27 cellular contexts compared by ENCODE assay signal in genomic region chr19:50191270-50191669, GRCh38. TPM values are rescaled to one million over a fixed set of nuclear protein-coding genes. Genes with fewer than 3 reads are reported as not detected.
DNase-seq lines count a peak whose midpoint lies in the region; ATAC-seq lines count a peak whose summit lies in the region.
"Had no signal": no experiment of that assay in that cellular context is flagged by ENCODE, and none has a peak within 500 bp of the region (broad histone marks: within the 10 kb centered on the region; RNA-seq: fewer than 3 reads in every experiment).

No MANE protein-coding gene starts in this region.

- H3K36me3 ChIP-seq in BLaER1 treated with 17β-estradiol and CSF1 and Interleukin-3, amounts not matched to agents 10 nM and 100 nM: no peaks in the 10 kb centered on the region
- H3K36me3 ChIP-seq in SJCRH30: no peaks in the 10 kb centered on the region
- H3K36me3 ChIP-seq: HAP-1, stomach, upper lobe of right lung had no signal

- peak overlapping the region in 1 of 11 experiments; percentile 18; a peak in 1 of 22 replicates for H3K9ac ChIP-seq in BLaER1 treated with 17β-estradiol and CSF1 and Interleukin-3, amounts not matched to agents 10 nM and 100 nM

- H3K4me2 ChIP-seq in BLaER1 treated with 17β-estradiol and CSF1 and Interleukin-3, amounts not matched to agents 10 nM and 100 nM: peak overlapping the region; percentile 11 to 73 (median 39); a peak in 18 of 22 replicates
- H3K4me2 ChIP-seq: smooth muscle cell had no signal

- peak; percentile 31 for DNase-seq in DMS153 treated with DMSO at 0.1 percent for 48 hours (lab: John Stamatoyannopoulos, UW; ENCODE audit: unreplicated experiment)
- DNase-seq in SJCRH30: peak; percentile 41 to 63
- peak; percentile 43 for DNase-seq in mucosa of gallbladder (ENCODE audit: low spot score)
- no peak for DNase-seq in islet precursor cell
- DNase-seq in cerebellar nuclear complex (lab: John Stamatoyannopoulos, UW): no peak
- no peak for DNase-seq in midbrain (lab: John Stamatoyannopoulos, UW)
- DNase-seq: activated B cell treated with CpG ODN at 0.5 μM for 24 hours; activated CD4-positive, alpha-beta memory T cell treated with anti-CD3 and anti-CD28 coated beads for 36 hours; activated gamma-delta T cell; amniotic stem cell; dermis blood vessel endothelial cell; EL; hippocampal formation; KG1; NCI-H1092 treated with DMSO at 0.1 percent for 48 hours; stimulated activated CD4-positive, alpha-beta T cell treated with anti-CD3 and anti-CD28 coated beads, Interleukin-4, amount 100 ng/mL, for 1 hour; T-helper 9 cell; upper lobe of right lung had no signal

- no peaks in the 10 kb centered on the region for H4K20me1 ChIP-seq in BLaER1 treated with 17β-estradiol and CSF1 and Interleukin-3, amounts not matched to agents 10 nM and 100 nM

- peaks cover 15 to 25% (median 19%) of the 10 kb centered on the region in 10 experiments for H3K4me1 ChIP-seq in BLaER1 treated with 17β-estradiol and CSF1 and Interleukin-3, amounts not matched to agents 10 nM and 100 nM
- peaks cover 11% of the 10 kb centered on the region for H3K4me1 ChIP-seq in SJCRH30
- H3K4me1 ChIP-seq: HAP-1, upper lobe of right lung had no signal

- H3K4me3 ChIP-seq in BLaER1 treated with 17β-estradiol and CSF1 and Interleukin-3, amounts not matched to agents 10 nM and 100 nM: no peak overlapping the region
- no peak overlapping the region for H3K4me3 ChIP-seq in SJCRH30
- H3K4me3 ChIP-seq: HAP-1, smooth muscle cell, stomach, upper lobe of right lung had no signal

- ATAC-seq in HG02970 (IDR thresholded peaks at IDR 0.05; ENCODE audit: low FRiP score, unreplicated experiment): no peak
- ATAC-seq: SK-N-SH treated with all-trans-retinoic acid at 6 μM for 48 hours, upper lobe of right lung had no signal

- no peaks in the 10 kb centered on the region for H3K9me3 ChIP-seq in BLaER1 treated with 17β-estradiol and CSF1 and Interleukin-3, amounts not matched to agents 10 nM and 100 nM (replicated peaks in 1 of 11)
- H3K9me3 ChIP-seq in SJCRH30 (replicated peaks): no peaks in the 10 kb centered on the region
- H3K9me3 ChIP-seq: HAP-1, upper lobe of right lung had no signal

- H3K27me3 ChIP-seq in BLaER1 treated with 17β-estradiol and CSF1 and Interleukin-3, amounts not matched to agents 10 nM and 100 nM: no peaks in the 10 kb centered on the region
- H3K27me3 ChIP-seq in SJCRH30: no peaks in the 10 kb centered on the region

- H3K27ac ChIP-seq in BLaER1 treated with 17β-estradiol and CSF1 and Interleukin-3, amounts not matched to agents 10 nM and 100 nM: peak overlapping the region in 1 of 11 experiments; percentile 22; a peak in 1 of 22 replicates
- no peak overlapping the region for H3K27ac ChIP-seq in SJCRH30
- H3K27ac ChIP-seq: upper lobe of right lung had no signal

RNA-seq across cellular contexts. Expression of gene MYH14, which starts 12.2 kb away (rescaled TPM):
- total RNA-seq in SJCRH30 (2014; rRNA removed; shearing (Covaris generic)): 25.5 and 25.7 TPM in 2 replicates
- total RNA-seq in mucosa of gallbladder: 91.0 TPM
- total RNA-seq: activated B cell treated with CpG ODN at 0.5 μM for 24 hours; activated CD4-positive, alpha-beta memory T cell treated with anti-CD3 and anti-CD28 coated beads for 36 hours; fibroblast of villous mesenchyme; HT1080 had no signal

RNA-seq across cellular contexts. Expression of gene IZUMO2, which starts 28.2 kb away (rescaled TPM):
- 0.24 TPM in 1 of 2 replicates, not detected in the other for total RNA-seq in SJCRH30 (2014; rRNA removed; shearing (Covaris generic))
- total RNA-seq in mucosa of gallbladder: not detected
- total RNA-seq: activated B cell treated with CpG ODN at 0.5 μM for 24 hours; activated CD4-positive, alpha-beta memory T cell treated with anti-CD3 and anti-CD28 coated beads for 36 hours; dermis blood vessel endothelial cell; fibroblast of villous mesenchyme; HT1080; posterior vena cava; smooth muscle cell; stomach; upper lobe of right lung had no signal

Comparison
In these comparisons a context has a peak if more than half of its experiments do, and no peak if none do; other contexts are left out.
1. DNase-seq: peak in DMS153 treated with DMSO at 0.1 percent for 48 hours (single experiment), SJCRH30 (2 of 2) and mucosa of gallbladder (single experiment); none in islet precursor cell (single experiment), cerebellar nuclear complex (0 of 2) and midbrain (single experiment).